In genomic region chr7:120725376-120726039, GRCh38 we compare ENCODE assay signal across 8 cellular contexts.
DNase-seq lines count a peak whose midpoint lies in the region; ATAC-seq and TF ChIP-seq lines count a peak whose summit lies in the region.

No MANE protein-coding gene starts in this region.

- no peak overlapping the region for H3K4ac ChIP-seq in mesenchymal stem cell (ENCODE audit: low read depth in 1 of 2, low read length in 2 of 2)

- DNase-seq in AG08396 (ENCODE audit: low spot score) (peak; percentile 20), NCI-H345 treated with DMSO at 0.1 percent for 48 hours (lab: John Stamatoyannopoulos, UW; ENCODE audit: unreplicated experiment) (peak; percentile 46), brain microvascular endothelial cell (peak; percentile 18), mesenchymal stem cell (peak; percentile 55)
- DNase-seq in central memory CD4-positive, alpha-beta T cell = no peak
- no peak for DNase-seq in activated T-cell treated with anti-CD3 and anti-CD28 coated beads, Interleukin-2, amount 50 U/mL, for 1 hour

- H3K4me3 ChIP-seq in brain microvascular endothelial cell (ENCODE audit: low read depth, low read length) (no peak overlapping the region), mesenchymal stem cell (ENCODE audit: insufficient read depth in 1 of 2, low read depth in 1 of 2, low read length in 2 of 2) (peak overlapping the region in 1 of 2 experiments; percentile 46)

- WGBS in mesenchymal stem cell = 62% methylated on average over 7 of the region's 10 CpGs

- H3K9ac ChIP-seq in mesenchymal stem cell (ENCODE audit: low read length) = peak overlapping the region; percentile 80

- peak; percentile 54 for TF ChIP-seq CTCF in brain microvascular endothelial cell (IDR thresholded peaks at IDR 0.05; ENCODE audit: low read depth, low read length, missing control alignments)

- ATAC-seq in GM21723 (IDR thresholded peaks at IDR 0.05; ENCODE audit: unreplicated experiment) = peak; percentile 51
- no peak for ATAC-seq in HG02970 (IDR thresholded peaks at IDR 0.05; ENCODE audit: low FRiP score, unreplicated experiment)

- no peak overlapping the region for H2BK5ac ChIP-seq in mesenchymal stem cell (ENCODE audit: low read depth, low read length, poor library complexity, severe bottlenecking)

- H4K8ac ChIP-seq in mesenchymal stem cell (ENCODE audit: low read length) = no peak overlapping the region

- no peaks in the 10 kb centered on the region for H3K9me3 ChIP-seq in mesenchymal stem cell (ENCODE audit: control insufficient read depth, low read length)

- H3K4me1 ChIP-seq in mesenchymal stem cell (ENCODE audit: control insufficient read depth, insufficient read depth, low read depth, low read length) = no peaks in the 10 kb centered on the region

- no peak overlapping the region for H3K27ac ChIP-seq in brain microvascular endothelial cell
- H3K27ac ChIP-seq in mesenchymal stem cell (ENCODE audit: low read length, poor library complexity, severe bottlenecking) = no peak overlapping the region

- in situ Hi-C loops in brain microvascular endothelial cell (cut with HindIII; ENCODE audit: low pct_ligation_motif_present, low sequenced_read_pairs) = no loop called here

- H2AFZ ChIP-seq in mesenchymal stem cell (ENCODE audit: low read depth, low read length) = no peak overlapping the region

- no peak overlapping the region for H3K18ac ChIP-seq in mesenchymal stem cell (ENCODE audit: low read depth in 1 of 2, low read length in 2 of 2)

- no peak overlapping the region for H3K4me2 ChIP-seq in mesenchymal stem cell (ENCODE audit: low read length, poor library complexity, severe bottlenecking)

- H2BK12ac ChIP-seq in mesenchymal stem cell (ENCODE audit: low read length in 2 of 2) = no peak overlapping the region

- H2AK5ac ChIP-seq in mesenchymal stem cell (ENCODE audit: low read length, severe bottlenecking) = no peak overlapping the region

- no peak overlapping the region for H3K23ac ChIP-seq in mesenchymal stem cell (ENCODE audit: low read length in 2 of 2)

- H3K36me3 ChIP-seq in brain microvascular endothelial cell (replicated peaks) (no peaks in the 10 kb centered on the region), mesenchymal stem cell (ENCODE audit: control insufficient read depth in 1 of 2, insufficient read depth in 2 of 2, low read depth in 1 of 2, low read length in 2 of 2) (no peaks in the 10 kb centered on the region)

- no peak overlapping the region for H4K91ac ChIP-seq in mesenchymal stem cell (ENCODE audit: low read length)

- H3K27me3 ChIP-seq in brain microvascular endothelial cell (replicated peaks) (no peaks in the 10 kb centered on the region), mesenchymal stem cell (ENCODE audit: control insufficient read depth in 1 of 2, insufficient read depth in 1 of 2, low read length in 2 of 2) (no peaks in the 10 kb centered on the region)

- H3K14ac ChIP-seq in mesenchymal stem cell (ENCODE audit: low read length in 2 of 2) = no peak overlapping the region

- no peaks in the 10 kb centered on the region for H3K79me1 ChIP-seq in mesenchymal stem cell (replicated peaks; ENCODE audit: low read length, poor library complexity, severe bottlenecking)

- H2BK15ac ChIP-seq in mesenchymal stem cell (ENCODE audit: low read depth, poor library complexity, severe bottlenecking) = no peak overlapping the region

- H2BK120ac ChIP-seq in mesenchymal stem cell (ENCODE audit: low read depth, low read length) = no peak overlapping the region

Comparison
In these comparisons a context has a peak if more than half of its experiments do, and no peak if none do; other contexts are left out.
1. DNase-seq: peak in AG08396 (single experiment), NCI-H345 treated with DMSO at 0.1 percent for 48 hours (single experiment), brain microvascular endothelial cell (single experiment) and mesenchymal stem cell (single experiment); none in central memory CD4-positive, alpha-beta T cell (single experiment) and activated T-cell treated with anti-CD3 and anti-CD28 coated beads, Interleukin-2, amount 50 U/mL, for 1 hour (single experiment).